Comparison of ENCODE assay signal across 20 cellular contexts in the genomic region with DNA sequence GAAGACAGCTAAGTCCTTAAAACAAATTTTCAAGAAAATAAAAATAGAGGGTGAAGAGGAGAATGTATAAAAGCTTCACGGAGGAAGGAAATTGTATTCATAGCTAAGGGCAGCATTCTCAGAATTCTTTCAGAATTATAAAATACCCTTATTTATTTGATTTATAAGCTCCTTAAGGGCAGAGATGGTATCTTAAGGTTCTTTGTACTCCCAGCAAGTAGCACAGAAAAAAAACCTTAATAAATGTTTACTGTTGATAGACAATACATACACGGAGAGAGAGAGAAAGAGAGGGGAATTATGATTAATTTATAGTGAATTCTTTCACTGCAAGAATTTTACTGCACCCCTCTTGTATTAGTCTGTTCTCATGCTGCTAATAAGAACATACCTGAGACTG.
DNase-seq lines count a peak whose midpoint lies in the region; ATAC-seq and TF ChIP-seq lines count a peak whose summit lies in the region.
"Had no signal": no experiment of that assay in that cellular context is flagged by ENCODE, and none has a peak within 500 bp of the region (broad histone marks: within the 10 kb centered on the region; RNA-seq: fewer than 3 reads in every experiment).

No MANE protein-coding gene starts in this region.

- in situ Hi-C loops in GM23248 (cut with MboI): no loop called here

- no peaks in the 10 kb centered on the region for H3K27me3 Mint-ChIP-seq in type B pancreatic cell

- TF ChIP-seq CTCF in type B pancreatic cell (conservative IDR thresholded peaks at IDR 0.05): no peak

- no peak overlapping the region for H3K27ac ChIP-seq in GM23248
- H3K27ac ChIP-seq: KMS-11 had no signal

- ATAC-seq in GM21786 (IDR thresholded peaks at IDR 0.05; ENCODE audit: unreplicated experiment): no peak
- no peak for ATAC-seq in HG03175 (IDR thresholded peaks at IDR 0.05; ENCODE audit: unreplicated experiment)
- ATAC-seq: CD8-positive, alpha-beta T cell; GM12878; HepG2 had no signal

- peak overlapping the region; percentile 41 for H3K4me2 ChIP-seq in GM23248 (ENCODE audit: unreplicated experiment)
- H3K4me2 ChIP-seq: KMS-11 had no signal

- H3K9me2 ChIP-seq in GM23248 (ENCODE audit: insufficient read depth): no peaks in the 10 kb centered on the region

- peak overlapping the region; percentile 23 for H3K4me3 Mint-ChIP-seq in type B pancreatic cell
- H3K4me3 Mint-ChIP-seq: CD8-positive, alpha-beta T cell had no signal

- peaks cover 9% of the 10 kb centered on the region for H3K9me3 Mint-ChIP-seq in type B pancreatic cell

- H3K9ac ChIP-seq in GM23248: no peak overlapping the region
- H3K9ac ChIP-seq: KMS-11 had no signal

- no peaks in the 10 kb centered on the region for H3K36me3 ChIP-seq in GM23248 (ENCODE audit: low read depth)
- H3K36me3 ChIP-seq: BE2C had no signal

- no peaks in the 10 kb centered on the region for H3K27me3 ChIP-seq in GM23248 (replicated peaks; ENCODE audit: insufficient read depth)
- H3K27me3 ChIP-seq: BE2C had no signal

- no peaks in the 10 kb centered on the region for H3K79me2 ChIP-seq in GM23248 (ENCODE audit: insufficient read depth)

- peaks cover 5% of the 10 kb centered on the region; the same call in 1 of the 2 replicates for H3K4me1 ChIP-seq in GM23248 (ENCODE audit: insufficient read depth)
- H3K4me1 ChIP-seq: BE2C had no signal

- H3F3A ChIP-seq in GM23248 (ENCODE audit: insufficient read depth): peaks cover 7% of the 10 kb centered on the region; the same call in 1 of the 2 replicates

- H2AFZ ChIP-seq in GM23248: peak overlapping the region; percentile 77

- H3K4me3 ChIP-seq in GM23248: no peak overlapping the region
- H3K4me3 ChIP-seq: GM12878 had no signal

- peaks cover 8% of the 10 kb centered on the region for H3K36me3 Mint-ChIP-seq in type B pancreatic cell
- H3K36me3 Mint-ChIP-seq: CD8-positive, alpha-beta T cell had no signal

- H3K27ac Mint-ChIP-seq in type B pancreatic cell: peak overlapping the region; percentile 81
- H3K27ac Mint-ChIP-seq: CD8-positive, alpha-beta T cell had no signal

- no peak for DNase-seq in GM23248
- peak; percentile 6 for DNase-seq in RPMI7951 (ENCODE audit: low read depth)
- peak; percentile 72 for DNase-seq in foreskin melanocyte
- no peak for DNase-seq in type B pancreatic cell (ENCODE audit: extremely low spot score, unreplicated experiment)
- DNase-seq in DMS 273 treated with DMSO at 0.1 percent for 48 hours (lab: John Stamatoyannopoulos, UW): no peak
- DNase-seq: BE2C; CD8-positive, alpha-beta T cell; DMS79; GDM1; NCI-H1092; NCI-H1694; NCI-H524 treated with DMSO at 0.1 percent for 48 hours; RPMI8226; SIG-M5; SW 1271 had no signal

- H3K4me1 Mint-ChIP-seq in type B pancreatic cell (ENCODE audit: unreplicated experiment): peaks cover 6% of the 10 kb centered on the region

- H3K9me3 ChIP-seq in GM23248 (ENCODE audit: low read depth): no peaks in the 10 kb centered on the region
- H3K9me3 ChIP-seq: BE2C had no signal

- no peaks in the 10 kb centered on the region for H4K20me1 ChIP-seq in GM23248 (ENCODE audit: insufficient read depth)

- 14 to 16% methylated on average over 2 of the region's 2 CpGs for WGBS in GM23248 (ENCODE audit: low coverage in 1 of 2, low lambda C conversion rate in 2 of 2, missing lambda C conversion rate in 2 of 2), 2 experiments

Comparison
In these comparisons a context has a peak if more than half of its experiments do, and no peak if none do; other contexts are left out.
1. DNase-seq: peak in RPMI7951 (single experiment) and foreskin melanocyte (single experiment); none in GM23248 (single experiment), type B pancreatic cell (single experiment) and DMS 273 treated with DMSO at 0.1 percent for 48 hours (single experiment).